11 cellular contexts compared by ENCODE assay signal in genomic region chr9:120922404-120923173, GRCh38. TPM values are rescaled to one million over a fixed set of nuclear protein-coding genes. Genes with fewer than 3 reads are reported as not detected.
DNase-seq lines count a peak whose midpoint lies in the region; ATAC-seq and TF ChIP-seq lines count a peak whose summit lies in the region.
"Had no signal": no experiment of that assay in that cellular context is flagged by ENCODE, and none has a peak within 500 bp of the region (broad histone marks: within the 10 kb centered on the region; RNA-seq: fewer than 3 reads in every experiment).

No MANE protein-coding gene starts in this region.

- no peaks in the 10 kb centered on the region for H3K27me3 ChIP-seq in CD4-positive, alpha-beta memory T cell (ENCODE audit: insufficient read depth, low read length)

- peak overlapping the region; percentile 91 to 99 (median 98) for H3K27ac Mint-ChIP-seq in CD4-positive, alpha-beta memory T cell
- peak overlapping the region; percentile 94 for H3K27ac Mint-ChIP-seq in activated T-helper 17 cell treated with anti-CD3 and anti-CD28 coated beads, Interleukin-2, amount 50 U/mL, for 72 hours
- H3K27ac Mint-ChIP-seq in natural killer cell, result peak overlapping the region in 1 of 2 donors; percentile 99

- peak overlapping the region; percentile 83 to 97 (median 95) for H3K4me3 Mint-ChIP-seq in CD4-positive, alpha-beta memory T cell
- H3K4me3 Mint-ChIP-seq in activated T-helper 17 cell treated with anti-CD3 and anti-CD28 coated beads, Interleukin-2, amount 50 U/mL, for 72 hours, result peak overlapping the region; percentile 91
- H3K4me3 Mint-ChIP-seq in natural killer cell, result peak overlapping the region; percentile 28

- peaks cover 0 to 1% (median 0%) of the 10 kb centered on the region in 8 donors for H3K9me3 Mint-ChIP-seq in CD4-positive, alpha-beta memory T cell
- no peaks in the 10 kb centered on the region for H3K9me3 Mint-ChIP-seq in activated T-helper 17 cell treated with anti-CD3 and anti-CD28 coated beads, Interleukin-2, amount 50 U/mL, for 72 hours
- H3K9me3 Mint-ChIP-seq in natural killer cell, result no peaks in the 10 kb centered on the region

- peaks cover 95% of the 10 kb centered on the region for H3K4me1 ChIP-seq in CD4-positive, alpha-beta memory T cell (ENCODE audit: insufficient read depth, low read length)

- peaks cover 60 to 85% of the 10 kb centered on the region in 2 donors for H3K36me3 Mint-ChIP-seq in CD4-positive, alpha-beta memory T cell
- peaks cover 100% of the 10 kb centered on the region for H3K36me3 Mint-ChIP-seq in activated T-helper 17 cell treated with anti-CD3 and anti-CD28 coated beads, Interleukin-2, amount 50 U/mL, for 72 hours (ENCODE audit: low read depth)
- no peaks in the 10 kb centered on the region for H3K36me3 Mint-ChIP-seq in natural killer cell

- H3K27me3 Mint-ChIP-seq in CD4-positive, alpha-beta memory T cell, result no peaks in the 10 kb centered on the region
- H3K27me3 Mint-ChIP-seq in activated T-helper 17 cell treated with anti-CD3 and anti-CD28 coated beads, Interleukin-2, amount 50 U/mL, for 72 hours, result no peaks in the 10 kb centered on the region
- no peaks in the 10 kb centered on the region for H3K27me3 Mint-ChIP-seq in natural killer cell (ENCODE audit: low read depth in 2 of 2)

- DNase-seq in CD4-positive, alpha-beta memory T cell, result no peak
- no peak for DNase-seq in natural killer cell
- DNase-seq: mucosa of descending colon, NCI-H2029, SIG-M5 had no signal

- no peak for ATAC-seq in activated T-helper 17 cell treated with anti-CD3 and anti-CD28 coated beads, Interleukin-2, amount 50 U/mL, for 72 hours (replicated peaks)
- ATAC-seq in natural killer cell, result no peak
- no peak for ATAC-seq in HG03045 (IDR thresholded peaks at IDR 0.05; ENCODE audit: unreplicated experiment)
- no peak for ATAC-seq in GM21723 (IDR thresholded peaks at IDR 0.05; ENCODE audit: unreplicated experiment)
- ATAC-seq in esophagus mucosa, result no peak
- no peak for ATAC-seq in HG02642 (IDR thresholded peaks at IDR 0.05; ENCODE audit: poor library complexity, unreplicated experiment)
- ATAC-seq: mucosa of descending colon had no signal

- intact Hi-C loops in CD4-positive, alpha-beta memory T cell (cut with micrococcal nuclease), result no loop called here
- intact Hi-C loops in natural killer cell (cut with micrococcal nuclease), result no loop called here

- peaks cover 10% of the 10 kb centered on the region for H3K36me3 ChIP-seq in CD4-positive, alpha-beta memory T cell (ENCODE audit: insufficient read depth, low read length)

- POLR2A ChIA-PET in CD4-positive, alpha-beta memory T cell (lab: Charles Lee; ENCODE audit: partially characterized antibody), result interaction anchor here (1.0 to 74.5 kb wide), 5 partner anchors 9 to 129 kb away, joined by 3 to 5577 read pairs (median 149); partner anchors contain the start of genes FBXW2, PHF19, PSMD5 and TRAF1

- H3K27ac ChIP-seq in CD4-positive, alpha-beta memory T cell (ENCODE audit: low read depth, low read length), result peak overlapping the region; percentile 99

- peak overlapping the region; percentile 77 to 88 for H3K4me3 ChIP-seq in CD4-positive, alpha-beta memory T cell (ENCODE audit: low read length in 2 of 2)
- H3K4me3 ChIP-seq in GM12875 (ENCODE audit: low read depth, low read length), result peak overlapping the region; percentile 44
- H3K4me3 ChIP-seq: mucosa of descending colon had no signal

- CTCF ChIA-PET in CD4-positive, alpha-beta memory T cell (lab: Charles Lee; ENCODE audit: partially characterized antibody), result interaction anchor here (0.9 to 3.5 kb wide), 9 partner anchors 9 to 59 kb away, joined by 3 to 17 read pairs (median 6); no protein-coding TSS in a partner anchor

- TF ChIP-seq CTCF in GM12875 (IDR thresholded peaks at IDR 0.05; ENCODE audit: borderline replicate concordance, insufficient read depth, low read depth, low read length) (no peak), natural killer cell (IDR thresholded peaks at IDR 0.05) (no peak)

- H3K9me3 ChIP-seq in CD4-positive, alpha-beta memory T cell (ENCODE audit: control insufficient read depth in 1 of 2, low read length in 2 of 2), result no peaks in the 10 kb centered on the region
- H3K9me3 ChIP-seq: mucosa of descending colon had no signal

- H3K4me1 Mint-ChIP-seq in CD4-positive, alpha-beta memory T cell, result peaks cover 64 to 100% (median 78%) of the 10 kb centered on the region in 4 donors
- peaks cover 36% of the 10 kb centered on the region for H3K4me1 Mint-ChIP-seq in activated T-helper 17 cell treated with anti-CD3 and anti-CD28 coated beads, Interleukin-2, amount 50 U/mL, for 72 hours
- H3K4me1 Mint-ChIP-seq in natural killer cell, result peaks cover 71 to 73% of the 10 kb centered on the region in 2 donors

RNA-seq across cellular contexts. Expression of gene TRAF1, which starts 4.0 kb away (rescaled TPM):
- 100 to 1,000 TPM; 174 to 181 TPM for total RNA-seq in CD4-positive, alpha-beta memory T cell
- 10 to 100 TPM in 1 of 2 donors, 1 to 10 TPM in 1; 7.8 to 14.4 TPM for polyA plus RNA-seq in CD4-positive, alpha-beta memory T cell
- 100 to 1,000 TPM in 1 of 2 donors, 10 to 100 TPM in 1; 71.4 to 164 TPM for total RNA-seq in activated T-helper 17 cell treated with anti-CD3 and anti-CD28 coated beads, Interleukin-2, amount 50 U/mL, for 72 hours
- total RNA-seq in natural killer cell, result 10 to 100 TPM; 23.4 to 33.9 (median 30.5) TPM
- total RNA-seq in esophagus mucosa, result 1.2 TPM

RNA-seq across cellular contexts. Expression of gene PHF19, which starts 45.6 kb away (rescaled TPM):
- 100 to 1,000 TPM; 194 to 201 TPM for total RNA-seq in CD4-positive, alpha-beta memory T cell
- polyA plus RNA-seq in CD4-positive, alpha-beta memory T cell, result 10 to 100 TPM; 15.4 to 17.8 TPM
- 100 to 1,000 TPM; 236 to 258 TPM for total RNA-seq in activated T-helper 17 cell treated with anti-CD3 and anti-CD28 coated beads, Interleukin-2, amount 50 U/mL, for 72 hours
- total RNA-seq in natural killer cell (10 to 100 TPM; 34.1 to 54.0 (median 47.8) TPM), esophagus mucosa (25.3 TPM)

Comparison
In these comparisons a context has a peak if more than half of its experiments do, and no peak if none do; other contexts are left out.
1. H3K4me3 Mint-ChIP-seq: peak in every context shown above with its lines; median percentile 95 in CD4-positive, alpha-beta memory T cell; 91 in activated T-helper 17 cell treated with anti-CD3 and anti-CD28 coated beads, Interleukin-2, amount 50 U/mL, for 72 hours; 28 in natural killer cell.
2. RNA of gene TRAF1, which starts 4.0 kb away (total RNA-seq): 174 to 181 TPM in CD4-positive, alpha-beta memory T cell, 71.4 to 164 TPM in activated T-helper 17 cell treated with anti-CD3 and anti-CD28 coated beads, Interleukin-2, amount 50 U/mL, for 72 hours and 23.4 to 33.9 TPM in natural killer cell; 1.2 TPM in esophagus mucosa (single experiment); every median in the first group is over 10 times any median in the second.